In genomic region chr19:34217952-34218817, GRCh38 we compare ENCODE assay signal across 1 cellular context.
TF ChIP-seq lines count a peak whose summit lies in the region.

No MANE protein-coding gene starts in this region.

TF ChIP-seq in K562, 482 proteins besides CTCF, POLR2A, EP300 and RAD21 (continued from another document and continues in another):
- TF ChIP-seq, protein P1, sequence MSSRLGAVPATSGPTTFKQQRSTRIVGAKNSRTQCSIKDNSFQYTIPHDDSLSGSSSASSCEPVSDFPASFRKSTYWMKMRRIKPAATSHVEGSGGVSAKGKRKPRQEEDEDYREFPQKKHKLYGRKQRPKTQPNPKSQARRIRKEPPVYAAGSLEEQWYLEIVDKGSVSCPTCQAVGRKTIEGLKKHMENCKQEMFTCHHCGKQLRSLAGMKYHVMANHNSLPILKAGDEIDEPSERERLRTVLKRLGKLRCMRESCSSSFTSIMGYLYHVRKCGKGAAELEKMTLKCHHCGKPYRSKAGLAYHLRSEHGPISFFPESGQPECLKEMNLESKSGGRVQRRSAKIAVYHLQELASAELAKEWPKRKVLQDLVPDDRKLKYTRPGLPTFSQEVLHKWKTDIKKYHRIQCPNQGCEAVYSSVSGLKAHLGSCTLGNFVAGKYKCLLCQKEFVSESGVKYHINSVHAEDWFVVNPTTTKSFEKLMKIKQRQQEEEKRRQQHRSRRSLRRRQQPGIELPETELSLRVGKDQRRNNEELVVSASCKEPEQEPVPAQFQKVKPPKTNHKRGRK (tag; IDR thresholded peaks at IDR 0.05), result no peak
- TF ChIP-seq POLR2H (tag; IDR thresholded peaks at IDR 0.05; ENCODE audit: low read depth), result peak; percentile 20; the same call in 1 of the 2 replicates
- no peak for TF ChIP-seq ATF1 (CRISPR knock-in tag; IDR thresholded peaks at IDR 0.05)
- TF ChIP-seq ATF1 (tag; IDR thresholded peaks at IDR 0.05), result 0 out of 2 replicates have a peak, but pooled peaks have one; percentile 31
- no peak for TF ChIP-seq U2AF2 (optimal IDR thresholded peaks at IDR 0.05; ENCODE audit: low read depth, low read length)
- no peak for TF ChIP-seq ATF2 (CRISPR knock-in tag; IDR thresholded peaks at IDR 0.05)
- TF ChIP-seq, protein P2, sequence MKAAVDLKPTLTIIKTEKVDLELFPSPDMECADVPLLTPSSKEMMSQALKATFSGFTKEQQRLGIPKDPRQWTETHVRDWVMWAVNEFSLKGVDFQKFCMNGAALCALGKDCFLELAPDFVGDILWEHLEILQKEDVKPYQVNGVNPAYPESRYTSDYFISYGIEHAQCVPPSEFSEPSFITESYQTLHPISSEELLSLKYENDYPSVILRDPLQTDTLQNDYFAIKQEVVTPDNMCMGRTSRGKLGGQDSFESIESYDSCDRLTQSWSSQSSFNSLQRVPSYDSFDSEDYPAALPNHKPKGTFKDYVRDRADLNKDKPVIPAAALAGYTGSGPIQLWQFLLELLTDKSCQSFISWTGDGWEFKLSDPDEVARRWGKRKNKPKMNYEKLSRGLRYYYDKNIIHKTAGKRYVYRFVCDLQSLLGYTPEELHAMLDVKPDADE (conservative IDR thresholded peaks at IDR 0.05; ENCODE audit: control insufficient read depth, low read depth, low read length), result no peak
- TF ChIP-seq DPF2 (IDR thresholded peaks at IDR 0.05), result peak; percentile 87
- no peak for TF ChIP-seq HMGXB4 (CRISPR knock-in tag; IDR thresholded peaks at IDR 0.05)
- TF ChIP-seq MEIS2 (IDR thresholded peaks at IDR 0.05; ENCODE audit: partially characterized antibody), result peak; percentile 91
- TF ChIP-seq TSHZ1 (CRISPR knock-in tag; IDR thresholded peaks at IDR 0.05), result no peak
- TF ChIP-seq TCF3 (CRISPR knock-in tag; IDR thresholded peaks at IDR 0.05), result 0 out of 2 replicates have a peak, but pooled peaks have one; percentile 23
- TF ChIP-seq DDX20 (tag; IDR thresholded peaks at IDR 0.05; ENCODE audit: low read depth), result no peak
- TF ChIP-seq BHLHE40 (IDR thresholded peaks at IDR 0.05; ENCODE audit: low read length), result 0 out of 2 replicates have a peak, but pooled peaks have one; percentile 20
- TF ChIP-seq ARID1B (IDR thresholded peaks at IDR 0.05), result peak; percentile 77
- TF ChIP-seq TEAD1 (CRISPR knock-in tag; IDR thresholded peaks at IDR 0.05), result peak in 1 of 2 experiments; percentile 48; a peak in 1 of 4 replicates
- peak; percentile 66 for TF ChIP-seq HDAC2 (IDR thresholded peaks at IDR 0.05)
- TF ChIP-seq RNF2 (IDR thresholded peaks at IDR 0.05), result peak; percentile 46; the same call in 1 of the 2 replicates
- TF ChIP-seq CHD1 (IDR thresholded peaks at IDR 0.05; ENCODE audit: low read length), result no peak
- TF ChIP-seq RFX1 (IDR thresholded peaks at IDR 0.05), result no peak
- TF ChIP-seq ETV6 (IDR thresholded peaks at IDR 0.05; ENCODE audit: borderline replicate concordance in 1 of 2, low read depth in 2 of 2, low read length in 1 of 2), result 0 out of 4 replicates have a peak, but pooled peaks of 1 of the 2 experiments have one; percentile 31
- no peak for TF ChIP-seq ETV6 (CRISPR knock-in tag; IDR thresholded peaks at IDR 0.05; ENCODE audit: borderline replicate concordance)
- TF ChIP-seq, protein P3, sequence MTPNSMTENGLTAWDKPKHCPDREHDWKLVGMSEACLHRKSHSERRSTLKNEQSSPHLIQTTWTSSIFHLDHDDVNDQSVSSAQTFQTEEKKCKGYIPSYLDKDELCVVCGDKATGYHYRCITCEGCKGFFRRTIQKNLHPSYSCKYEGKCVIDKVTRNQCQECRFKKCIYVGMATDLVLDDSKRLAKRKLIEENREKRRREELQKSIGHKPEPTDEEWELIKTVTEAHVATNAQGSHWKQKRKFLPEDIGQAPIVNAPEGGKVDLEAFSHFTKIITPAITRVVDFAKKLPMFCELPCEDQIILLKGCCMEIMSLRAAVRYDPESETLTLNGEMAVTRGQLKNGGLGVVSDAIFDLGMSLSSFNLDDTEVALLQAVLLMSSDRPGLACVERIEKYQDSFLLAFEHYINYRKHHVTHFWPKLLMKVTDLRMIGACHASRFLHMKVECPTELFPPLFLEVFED (CRISPR knock-in tag; conservative IDR thresholded peaks at IDR 0.05), result no peak
- no peak for TF ChIP-seq RFX5 (IDR thresholded peaks at IDR 0.05; ENCODE audit: low read depth, low read length)
- no peak for TF ChIP-seq IFI16 (CRISPR knock-in tag; IDR thresholded peaks at IDR 0.05)
- no peak for TF ChIP-seq STAT5B (CRISPR knock-in tag; IDR thresholded peaks at IDR 0.05)
- no peak for TF ChIP-seq POLR2AphosphoS5 (IDR thresholded peaks at IDR 0.05; ENCODE audit: control insufficient read depth, insufficient read depth, low read depth, low read length)
- TF ChIP-seq THRAP3 (IDR thresholded peaks at IDR 0.05; ENCODE audit: borderline replicate concordance), result no peak
- TF ChIP-seq POLR2B (IDR thresholded peaks at IDR 0.05; ENCODE audit: low read depth, partially characterized antibody), result no peak
- peak; percentile 81 to 86 for TF ChIP-seq KDM1A (IDR thresholded peaks at IDR 0.05)
- TF ChIP-seq NEUROD1 (IDR thresholded peaks at IDR 0.05; ENCODE audit: borderline replicate concordance, low read depth, low read length, partially characterized antibody), result no peak
- TF ChIP-seq RCOR1 (IDR thresholded peaks at IDR 0.05; ENCODE audit: borderline replicate concordance in 1 of 2, low read depth in 2 of 2, low read length in 2 of 2), result peak; percentile 45 to 96; a peak in 2 of 4 replicates
- no peak for TF ChIP-seq KLF16 (IDR thresholded peaks at IDR 0.05)
- no peak for TF ChIP-seq MEF2D (tag; conservative IDR thresholded peaks at IDR 0.05; ENCODE audit: low read depth)
- 0 out of 2 replicates have a peak, but pooled peaks have one; percentile 7 for TF ChIP-seq TAL1 (IDR thresholded peaks at IDR 0.05)
- TF ChIP-seq RB1 (IDR thresholded peaks at IDR 0.05; ENCODE audit: low read depth), result no peak
- peak; percentile 61; the same call in 1 of the 2 replicates for TF ChIP-seq HLTF (IDR thresholded peaks at IDR 0.05)
- TF ChIP-seq NR2F6 (CRISPR knock-in tag; IDR thresholded peaks at IDR 0.05), result no peak
- TF ChIP-seq, protein P4, sequence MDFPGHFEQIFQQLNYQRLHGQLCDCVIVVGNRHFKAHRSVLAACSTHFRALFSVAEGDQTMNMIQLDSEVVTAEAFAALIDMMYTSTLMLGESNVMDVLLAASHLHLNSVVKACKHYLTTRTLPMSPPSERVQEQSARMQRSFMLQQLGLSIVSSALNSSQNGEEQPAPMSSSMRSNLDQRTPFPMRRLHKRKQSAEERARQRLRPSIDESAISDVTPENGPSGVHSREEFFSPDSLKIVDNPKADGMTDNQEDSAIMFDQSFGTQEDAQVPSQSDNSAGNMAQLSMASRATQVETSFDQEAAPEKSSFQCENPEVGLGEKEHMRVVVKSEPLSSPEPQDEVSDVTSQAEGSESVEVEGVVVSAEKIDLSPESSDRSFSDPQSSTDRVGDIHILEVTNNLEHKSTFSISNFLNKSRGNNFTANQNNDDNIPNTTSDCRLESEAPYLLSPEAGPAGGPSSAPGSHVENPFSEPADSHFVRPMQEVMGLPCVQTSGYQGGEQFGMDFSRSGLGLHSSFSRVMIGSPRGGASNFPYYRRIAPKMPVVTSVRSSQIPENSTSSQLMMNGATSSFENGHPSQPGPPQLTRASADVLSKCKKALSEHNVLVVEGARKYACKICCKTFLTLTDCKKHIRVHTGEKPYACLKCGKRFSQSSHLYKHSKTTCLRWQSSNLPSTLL (IDR thresholded peaks at IDR 0.05), result no peak
- TF ChIP-seq CREB5 (CRISPR knock-in tag; IDR thresholded peaks at IDR 0.05), result no peak
- TF ChIP-seq PKNOX1 (IDR thresholded peaks at IDR 0.05), result peak; percentile 28; the same call in 1 of the 2 replicates
- TF ChIP-seq FOXM1 (IDR thresholded peaks at IDR 0.05; ENCODE audit: low read depth), result no peak
- TF ChIP-seq FOXM1 (CRISPR knock-in tag; IDR thresholded peaks at IDR 0.05; ENCODE audit: low read depth), result no peak
- no peak for TF ChIP-seq ZNF696 (CRISPR knock-in tag; conservative IDR thresholded peaks at IDR 0.05)
- TF ChIP-seq, protein P5, sequence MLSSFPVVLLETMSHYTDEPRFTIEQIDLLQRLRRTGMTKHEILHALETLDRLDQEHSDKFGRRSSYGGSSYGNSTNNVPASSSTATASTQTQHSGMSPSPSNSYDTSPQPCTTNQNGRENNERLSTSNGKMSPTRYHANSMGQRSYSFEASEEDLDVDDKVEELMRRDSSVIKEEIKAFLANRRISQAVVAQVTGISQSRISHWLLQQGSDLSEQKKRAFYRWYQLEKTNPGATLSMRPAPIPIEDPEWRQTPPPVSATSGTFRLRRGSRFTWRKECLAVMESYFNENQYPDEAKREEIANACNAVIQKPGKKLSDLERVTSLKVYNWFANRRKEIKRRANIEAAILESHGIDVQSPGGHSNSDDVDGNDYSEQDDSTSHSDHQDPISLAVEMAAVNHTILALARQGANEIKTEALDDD (IDR thresholded peaks at IDR 0.05), result peak; percentile 49; the same call in 1 of the 2 replicates
- no peak for TF ChIP-seq HOXB6 (CRISPR knock-in tag; IDR thresholded peaks at IDR 0.05; ENCODE audit: borderline replicate concordance)
- TF ChIP-seq RUNX1 (IDR thresholded peaks at IDR 0.05; ENCODE audit: low read depth), result 0 out of 2 replicates have a peak, but pooled peaks have one; percentile 35
- no peak for TF ChIP-seq GABPB1 (CRISPR knock-in tag; IDR thresholded peaks at IDR 0.05)
- no peak for TF ChIP-seq TRIM28 (IDR thresholded peaks at IDR 0.05)
- TF ChIP-seq HMG20B (CRISPR knock-in tag; IDR thresholded peaks at IDR 0.05), result no peak
